In genomic region chr13:23081901-23082300, GRCh38 we compare ENCODE assay signal across 19 cellular contexts.
A peak's percentile ranks its signal among the peaks of the same experiment; 100 is the strongest.
DNase-seq lines count a peak whose midpoint lies in the region; ATAC-seq and TF ChIP-seq lines count a peak whose summit lies in the region.
"Had no signal": no experiment of that assay in that cellular context is flagged by ENCODE, and none has a peak within 500 bp of the region (broad histone marks: within the 10 kb centered on the region; RNA-seq: fewer than 3 reads in every experiment).

No MANE protein-coding gene starts in this region.

- H4K12ac ChIP-seq in trophoblast cell (ENCODE audit: low read depth, low read length): no peak overlapping the region

- H3K4me1 ChIP-seq in lower lobe of right lung (no peaks in the 10 kb centered on the region), trophoblast cell (ENCODE audit: control insufficient read depth in 1 of 2, insufficient read depth in 2 of 2, low read length in 2 of 2) (no peaks in the 10 kb centered on the region)
- H3K4me1 ChIP-seq: SJSA1 had no signal

- no peak overlapping the region for H3K18ac ChIP-seq in trophoblast cell (ENCODE audit: low read length)

- H4K8ac ChIP-seq in trophoblast cell (ENCODE audit: low read depth, low read length): no peak overlapping the region

- peaks cover 20% of the 10 kb centered on the region for H3K4me1 Mint-ChIP-seq in HFFc6 (ENCODE audit: low read depth)
- H3K4me1 Mint-ChIP-seq in activated T-helper 1 cell treated with anti-CD3 and anti-CD28 coated beads, Interleukin-12 subunit alpha, Interleukin-12 subunit beta, Interleukin-2, Interleukin-4 antibody, amounts not matched to agents 30 ng/mL and 10 ng/mL and 1 ng/mL, durations not matched to agents 14 hours and 24 hours and 36 hours (ENCODE audit: low read depth): no peaks in the 10 kb centered on the region

- H2BK12ac ChIP-seq in trophoblast cell (ENCODE audit: low read length): no peak overlapping the region

- no peaks in the 10 kb centered on the region for H3K79me2 ChIP-seq in trophoblast cell (ENCODE audit: control insufficient read depth, insufficient read depth, low read length, poor library complexity)

- no peak overlapping the region for H2BK120ac ChIP-seq in trophoblast cell (ENCODE audit: insufficient read depth, low read length, poor library complexity)

- intact Hi-C loops in activated T-helper 1 cell treated with anti-CD3 and anti-CD28 coated beads, Interleukin-12 subunit alpha, Interleukin-12 subunit beta, Interleukin-2, Interleukin-4 antibody, amounts not matched to agents 30 ng/mL and 10 ng/mL and 1 ng/mL, durations not matched to agents 14 hours and 24 hours and 36 hours (cut with micrococcal nuclease): no loop called here
- intact Hi-C loops in lower lobe of right lung (cut with DNase I): no loop called here

- H3K27me3 Mint-ChIP-seq in HFFc6 (ENCODE audit: insufficient read depth): no peaks in the 10 kb centered on the region
- H3K27me3 Mint-ChIP-seq in activated T-helper 1 cell treated with anti-CD3 and anti-CD28 coated beads, Interleukin-12 subunit alpha, Interleukin-12 subunit beta, Interleukin-2, Interleukin-4 antibody, amounts not matched to agents 30 ng/mL and 10 ng/mL and 1 ng/mL, durations not matched to agents 14 hours and 24 hours and 36 hours (ENCODE audit: insufficient read depth): peaks cover under 1% of the 10 kb centered on the region

- H2AFZ ChIP-seq in trophoblast cell (ENCODE audit: insufficient read depth, low read length, poor library complexity): no peak overlapping the region

- no peak overlapping the region for H3K27ac ChIP-seq in lower lobe of right lung
- no peak overlapping the region for H3K27ac ChIP-seq in trophoblast cell (ENCODE audit: low read depth, low read length)
- H3K27ac ChIP-seq: SJSA1 had no signal

- no peaks in the 10 kb centered on the region for H3K79me1 ChIP-seq in trophoblast cell (ENCODE audit: low read length)

- peak overlapping the region; percentile 13; the same call in 1 of the 2 replicates for H3K4me3 Mint-ChIP-seq in HFFc6
- no peak overlapping the region for H3K4me3 Mint-ChIP-seq in activated T-helper 1 cell treated with anti-CD3 and anti-CD28 coated beads, Interleukin-12 subunit alpha, Interleukin-12 subunit beta, Interleukin-2, Interleukin-4 antibody, amounts not matched to agents 30 ng/mL and 10 ng/mL and 1 ng/mL, durations not matched to agents 14 hours and 24 hours and 36 hours
- H3K4me3 Mint-ChIP-seq: CD4-positive, alpha-beta memory T cell had no signal

- H3K36me3 Mint-ChIP-seq in HFFc6 (ENCODE audit: low read depth): no peaks in the 10 kb centered on the region
- H3K36me3 Mint-ChIP-seq in activated T-helper 1 cell treated with anti-CD3 and anti-CD28 coated beads, Interleukin-12 subunit alpha, Interleukin-12 subunit beta, Interleukin-2, Interleukin-4 antibody, amounts not matched to agents 30 ng/mL and 10 ng/mL and 1 ng/mL, durations not matched to agents 14 hours and 24 hours and 36 hours (ENCODE audit: low read depth): no peaks in the 10 kb centered on the region
- H3K36me3 Mint-ChIP-seq: CD4-positive, alpha-beta memory T cell had no signal

- H3K23ac ChIP-seq in trophoblast cell (ENCODE audit: low read length): no peak overlapping the region

- H3K9ac ChIP-seq in trophoblast cell (ENCODE audit: low read length): no peak overlapping the region

- H3K14ac ChIP-seq in trophoblast cell (ENCODE audit: low read length): no peak overlapping the region

- no peak overlapping the region for H2BK5ac ChIP-seq in trophoblast cell (ENCODE audit: low read depth, low read length, poor library complexity)

- H2AK5ac ChIP-seq in trophoblast cell (ENCODE audit: low read length): no peak overlapping the region

- H3K27ac Mint-ChIP-seq in HFFc6: peak overlapping the region; percentile 68
- peak overlapping the region; percentile 40 for H3K27ac Mint-ChIP-seq in activated T-helper 1 cell treated with anti-CD3 and anti-CD28 coated beads, Interleukin-12 subunit alpha, Interleukin-12 subunit beta, Interleukin-2, Interleukin-4 antibody, amounts not matched to agents 30 ng/mL and 10 ng/mL and 1 ng/mL, durations not matched to agents 14 hours and 24 hours and 36 hours
- H3K27ac Mint-ChIP-seq: CD4-positive, alpha-beta memory T cell had no signal

- no peak overlapping the region for H3K4me2 ChIP-seq in trophoblast cell (ENCODE audit: low read length)

- no peaks in the 10 kb centered on the region for H3K36me3 ChIP-seq in lower lobe of right lung
- H3K36me3 ChIP-seq in trophoblast cell (ENCODE audit: control insufficient read depth in 1 of 2, insufficient read depth in 2 of 2, low read length in 2 of 2): no peaks in the 10 kb centered on the region
- H3K36me3 ChIP-seq: SJSA1 had no signal

- H3K4me3 ChIP-seq in lower lobe of right lung (no peak overlapping the region), trophoblast cell (ENCODE audit: low read depth, low read length) (no peak overlapping the region)
- H3K4me3 ChIP-seq: SJSA1 had no signal

- no peak for ATAC-seq in lower lobe of right lung

- TF ChIP-seq CTCF in HFFc6 (IDR thresholded peaks at IDR 0.05) (no peak), lower lobe of right lung (IDR thresholded peaks at IDR 0.05) (no peak)

- H3K27me3 ChIP-seq in lower lobe of right lung (ENCODE audit: low read depth): no peaks in the 10 kb centered on the region
- H3K27me3 ChIP-seq in trophoblast cell (ENCODE audit: insufficient read depth, low read length): no peaks in the 10 kb centered on the region
- H3K27me3 ChIP-seq: SJSA1 had no signal

- H3K4ac ChIP-seq in trophoblast cell (ENCODE audit: low read depth, low read length): no peak overlapping the region

- H3K9me3 ChIP-seq in lower lobe of right lung (no peaks in the 10 kb centered on the region), trophoblast cell (ENCODE audit: insufficient read depth, low read depth, low read length) (peaks cover 2% of the 10 kb centered on the region)
- H3K9me3 ChIP-seq: SJSA1 had no signal

- H3K9me3 Mint-ChIP-seq in HFFc6: no peaks in the 10 kb centered on the region
- no peaks in the 10 kb centered on the region for H3K9me3 Mint-ChIP-seq in activated T-helper 1 cell treated with anti-CD3 and anti-CD28 coated beads, Interleukin-12 subunit alpha, Interleukin-12 subunit beta, Interleukin-2, Interleukin-4 antibody, amounts not matched to agents 30 ng/mL and 10 ng/mL and 1 ng/mL, durations not matched to agents 14 hours and 24 hours and 36 hours
- H3K9me3 Mint-ChIP-seq: CD4-positive, alpha-beta memory T cell had no signal

- no peak overlapping the region for H4K91ac ChIP-seq in trophoblast cell (ENCODE audit: low read depth, low read length)

- no CpG with 5 or more reads among the region's 7 CpGs for WGBS in trophoblast cell (ENCODE audit: extremely low coverage, insufficient coverage, insufficient read length)

- no peak for DNase-seq in HFFc6
- no peak for DNase-seq in activated T-helper 1 cell treated with anti-CD3 and anti-CD28 coated beads, Interleukin-12 subunit alpha, Interleukin-12 subunit beta, Interleukin-2, Interleukin-4 antibody, amounts not matched to agents 30 ng/mL and 10 ng/mL and 1 ng/mL, durations not matched to agents 14 hours and 24 hours and 36 hours (ENCODE audit: low spot score)
- DNase-seq in middle frontal gyrus (ENCODE audit: extremely low spot score, low spot score): peak; percentile 60
- DNase-seq in putamen (ENCODE audit: low spot score): peak; percentile 1
- DNase-seq in lower lobe of right lung: no peak
- DNase-seq in NCI-H1092 (lab: John Stamatoyannopoulos, UW): no peak
- DNase-seq in trophoblast cell: no peak
- DNase-seq: C1 segment of cervical spinal cord; CD4-positive, alpha-beta memory T cell; COR-L47; DMS53; Karpas-422; NCI-H1105 treated with DMSO at 0.1 percent for 48 hours; NCI-H2029 treated with DMSO at 0.1 percent for 48 hours; NCI-H2227 treated with DMSO at 0.1 percent for 48 hours; NCI-H526 treated with DMSO at 0.1 percent for 48 hours; Right ventricle myocardium superior; RPMI8226 had no signal

Comparison
In these comparisons a context has a peak if more than half of its experiments do, and no peak if none do; other contexts are left out.
1. DNase-seq: peak in middle frontal gyrus (single experiment) and putamen (single experiment); none in HFFc6 (single experiment), activated T-helper 1 cell treated with anti-CD3 and anti-CD28 coated beads, Interleukin-12 subunit alpha, Interleukin-12 subunit beta, Interleukin-2, Interleukin-4 antibody, amounts not matched to agents 30 ng/mL and 10 ng/mL and 1 ng/mL, durations not matched to agents 14 hours and 24 hours and 36 hours (single experiment), lower lobe of right lung (single experiment), NCI-H1092 (single experiment) and trophoblast cell (0 of 2).